Comparison of ENCODE assay signal across 11 cellular contexts in genomic region chr15:48186271-48186670, GRCh38. TPM values are rescaled to one million over a fixed set of nuclear protein-coding genes. Genes with fewer than 3 reads are reported as not detected.
"Had no signal": no experiment of that assay in that cellular context is flagged by ENCODE, and none has a peak within 500 bp of the region (broad histone marks: within the 10 kb centered on the region; RNA-seq: fewer than 3 reads in every experiment).

No MANE protein-coding gene starts in this region.

- H3K9ac ChIP-seq: GM23248 had no signal

- FAIRE-seq: HepG2 had no signal

- H3K4me3 ChIP-seq: GM23248, HAP-1 had no signal

- DNase-seq: GM23248, GOT3, H7, HFFc6, KBM-7 had no signal

- H3K9me3 ChIP-seq: HAP-1 had no signal

- H3K4me1 ChIP-seq: HAP-1 had no signal

- H3K27ac ChIP-seq: GM23248, HL-60 had no signal

- H3K36me3 ChIP-seq: HAP-1 had no signal

- H2AFZ ChIP-seq: GM23248 had no signal

RNA-seq across cellular contexts. Expression of gene CTXN2, which starts 5.2 kb away (rescaled TPM):
- total RNA-seq: GM23248, H4, HepG2, HFFc6, HT1080 had no signal
- polyA plus RNA-seq: GM23248, HepG2, IgD-negative memory B cell had no signal

RNA-seq across cellular contexts. Expression of gene SLC12A1, which starts 19.8 kb away (rescaled TPM):
- total RNA-seq: GM23248, H4, HepG2, HFFc6, HT1080 had no signal
- polyA plus RNA-seq: GM23248, HepG2, IgD-negative memory B cell had no signal
